ENCODE assay signal across 24 cellular contexts in the genomic region with DNA sequence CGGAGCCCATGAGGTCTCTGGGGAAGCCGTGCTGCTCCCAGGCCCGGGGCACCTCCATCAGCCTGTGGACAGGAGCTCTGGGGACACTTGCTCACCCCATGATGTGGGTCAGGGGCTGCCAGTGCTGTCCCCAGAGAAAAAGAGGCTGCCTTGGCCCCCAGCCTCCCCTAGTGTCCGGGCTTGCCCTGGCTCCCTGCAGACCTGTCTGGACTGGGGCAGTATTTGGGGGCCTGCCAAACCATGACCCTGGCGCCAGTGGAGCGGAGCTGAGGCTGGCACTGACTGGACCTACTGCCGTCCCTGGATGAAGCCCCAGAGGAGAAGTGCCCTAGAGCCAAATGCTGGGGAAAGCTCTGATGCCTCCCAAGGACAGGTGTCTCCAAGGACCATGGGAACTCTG. TPM values are rescaled to one million over a fixed set of nuclear protein-coding genes. Genes with fewer than 3 reads are reported as not detected.
DNase-seq lines count a peak whose midpoint lies in the region; ATAC-seq and TF ChIP-seq lines count a peak whose summit lies in the region.
"Had no signal": no experiment of that assay in that cellular context is flagged by ENCODE, and none has a peak within 500 bp of the region (broad histone marks: within the 10 kb centered on the region; RNA-seq: fewer than 3 reads in every experiment).

No MANE protein-coding gene starts in this region.

- H4K91ac ChIP-seq in neuronal stem cell (ENCODE audit: low read depth, low read length, poor library complexity): no peak overlapping the region

- intact Hi-C loops in adrenal gland (cut with DNase I): no loop called here

- H3K18ac ChIP-seq in neuronal stem cell (ENCODE audit: low read length): no peak overlapping the region

- ATAC-seq in stimulated activated naive CD8-positive, alpha-beta T cell treated with anti-CD3 and anti-CD28 coated beads, Interleukin-15, Interleukin-2, amounts not matched to agents 100 U/mL and 50 U/mL, for 24 hours: no peak
- ATAC-seq: activated CD4-positive, alpha-beta T cell treated with anti-CD3 and anti-CD28 coated beads for 36 hours; activated T-cell treated with anti-CD3 and anti-CD28 coated beads, Interleukin-2, amount 50 U/mL, for 72 hours; left lung; mucosa of descending colon had no signal

- H2BK5ac ChIP-seq in neuronal stem cell (ENCODE audit: low read length): no peak overlapping the region

- H3K79me1 ChIP-seq in neuronal stem cell (ENCODE audit: low read depth, low read length): peaks cover 6% of the 10 kb centered on the region

- H3K9ac ChIP-seq in neuronal stem cell (ENCODE audit: low read depth, low read length, poor library complexity): no peak overlapping the region
- H3K9ac ChIP-seq: KMS-11 had no signal

- H2BK12ac ChIP-seq in neuronal stem cell (ENCODE audit: low read length): no peak overlapping the region

- no peak overlapping the region for H3K4ac ChIP-seq in neuronal stem cell (ENCODE audit: low read length)

- no peak for TF ChIP-seq POLR2A in adrenal gland (IDR thresholded peaks at IDR 0.05)

- H3K4me2 ChIP-seq in neuronal stem cell (ENCODE audit: insufficient read depth, low read length, poor library complexity, severe bottlenecking): no peak overlapping the region
- H3K4me2 ChIP-seq: KMS-11 had no signal

- peak; percentile 60 to 81 (median 74) for DNase-seq in adrenal gland
- DNase-seq in globus pallidus (ENCODE audit: low spot score): peak; percentile 74
- peak in 47 of 49 donors; percentile 10 to 94 (median 53) for DNase-seq in substantia nigra (lab: John Stamatoyannopoulos, UW)
- DNase-seq in activated effector memory CD4-positive, alpha-beta T cell treated with anti-CD3 and anti-CD28 coated beads, Interleukin-2, amount 50 U/mL, for 16 hours: no peak
- DNase-seq in stimulated activated naive CD8-positive, alpha-beta T cell treated with anti-CD3 and anti-CD28 coated beads, Interleukin-15, Interleukin-2, amounts not matched to agents 100 U/mL and 50 U/mL, for 24 hours: no peak
- DNase-seq in neuronal stem cell (ENCODE audit: low spot score): no peak
- DNase-seq in NCI-H774 (lab: John Stamatoyannopoulos, UW): no peak
- DNase-seq: activated CD4-positive, alpha-beta T cell treated with anti-CD3 and anti-CD28 coated beads for 36 hours; activated T-cell treated with anti-CD3 and anti-CD28 coated beads, Interleukin-2, amount 50 U/mL, for 72 hours; CD4-positive, alpha-beta memory T cell; DMS53; esophagus squamous epithelium; NCI-H146; NCI-H226; stimulated activated CD4-positive, alpha-beta T cell treated with anti-CD3 and anti-CD28 coated beads, Interleukin-4, amount 100 ng/mL, for 24 hours; stimulated activated naive CD4-positive, alpha-beta T cell treated with Interleukin-2 at 50 U/mL for 16 hours; T-helper 1 cell; transverse colon had no signal

- no peak overlapping the region for H3K14ac ChIP-seq in neuronal stem cell (ENCODE audit: low read length)

- peaks cover 0 to 8% of the 10 kb centered on the region in 2 donors for H3K4me1 ChIP-seq in adrenal gland (replicated peaks in 1 of 2)
- peaks cover 0 to 2% of the 10 kb centered on the region in 2 donors for H3K4me1 ChIP-seq in neuronal stem cell (ENCODE audit: control insufficient read depth in 2 of 2, insufficient read depth in 1 of 2, low read depth in 1 of 2, low read length in 2 of 2)
- H3K4me1 ChIP-seq: HAP-1, left lung, SJSA1, transverse colon had no signal

- no peak overlapping the region for H2AFZ ChIP-seq in neuronal stem cell (ENCODE audit: low read length)

- no peak overlapping the region for H3K23ac ChIP-seq in neuronal stem cell (ENCODE audit: low read depth, low read length, poor library complexity)

- no peak overlapping the region for H3K4me3 ChIP-seq in adrenal gland
- no peak overlapping the region for H3K4me3 ChIP-seq in neuronal stem cell (ENCODE audit: low read length in 2 of 2)
- H3K4me3 ChIP-seq: esophagus squamous epithelium, HAP-1, left lung, mucosa of descending colon, SJSA1, transverse colon had no signal

- H3K36me3 ChIP-seq in adrenal gland (replicated peaks in 1 of 2) (peaks cover 0 to 45% of the 10 kb centered on the region in 2 donors), neuronal stem cell (replicated peaks in 1 of 2; ENCODE audit: control insufficient read depth in 2 of 2, insufficient read depth in 2 of 2, low read length in 2 of 2) (peaks cover 59 to 92% of the 10 kb centered on the region in 2 donors)

- no peak overlapping the region for H2AK5ac ChIP-seq in neuronal stem cell (ENCODE audit: low read depth, low read length)

- H2BK15ac ChIP-seq in neuronal stem cell (ENCODE audit: low read length): no peak overlapping the region

- TF ChIP-seq CTCF in adrenal gland (IDR thresholded peaks at IDR 0.05): no peak

- WGBS in adrenal gland, 4 donors: 33 to 66% (median 58%) methylated on average over 1 to 7 of the region's 7 CpGs
- no CpG with 5 or more reads among the region's 7 CpGs for WGBS in neuronal stem cell (ENCODE audit: extremely low coverage in 2 of 2, insufficient read length in 2 of 2, insufficient replicate concordance in 1 of 2), 2 donors

- no peaks in the 10 kb centered on the region for H3K27me3 ChIP-seq in adrenal gland
- H3K27me3 ChIP-seq in layer of hippocampus (ENCODE audit: control insufficient read depth, insufficient read depth, low read length): no peaks in the 10 kb centered on the region
- no peaks in the 10 kb centered on the region for H3K27me3 ChIP-seq in neuronal stem cell (ENCODE audit: control insufficient read depth in 3 of 3, insufficient read depth in 3 of 3, low read depth in 1 of 3, low read length in 3 of 3)
- H3K27me3 ChIP-seq: esophagus squamous epithelium, left lung, SJSA1, transverse colon had no signal

- no peak overlapping the region for H4K8ac ChIP-seq in neuronal stem cell (ENCODE audit: low read depth, low read length)

- H3K27ac ChIP-seq in adrenal gland (peak overlapping the region in 1 of 5 donors; percentile 17), layer of hippocampus (ENCODE audit: low read depth, low read length) (peak overlapping the region; percentile 62), substantia nigra (ENCODE audit: low read depth, low read length, poor library complexity, severe bottlenecking) (peak overlapping the region; percentile 67), neuronal stem cell (replicated peaks; ENCODE audit: low read length) (no peak overlapping the region)
- H3K27ac ChIP-seq: esophagus squamous epithelium, KMS-11, left lung, SJSA1, transverse colon had no signal

- no peak overlapping the region for H2BK120ac ChIP-seq in neuronal stem cell (ENCODE audit: low read depth, low read length)

- H3K9me3 ChIP-seq in adrenal gland (replicated peaks in 1 of 3): no peaks in the 10 kb centered on the region
- H3K9me3 ChIP-seq in neuronal stem cell (replicated peaks in 1 of 2; ENCODE audit: control insufficient read depth in 2 of 2, insufficient read depth in 1 of 2, low read depth in 1 of 2, low read length in 2 of 2): no peaks in the 10 kb centered on the region
- H3K9me3 ChIP-seq: esophagus squamous epithelium, HAP-1, left lung, mucosa of descending colon, SJSA1, transverse colon had no signal

RNA-seq across cellular contexts. Expression of a gene that starts 30.4 kb away (rescaled TPM):
- total RNA-seq in adrenal gland: 10 to 100 TPM; 16.8 to 78.9 (median 67.5) TPM
- polyA plus RNA-seq in adrenal gland: 10 to 100 TPM; 12.8 to 53.5 (median 15.9) TPM
- polyA plus RNA-seq in neuronal stem cell (2013, experiment 1 of 2): 102 TPM
- 99.9 TPM for polyA plus RNA-seq in neuronal stem cell (2013, experiment 2 of 2)

RNA-seq across cellular contexts. Expression of a gene that starts 31.6 kb away (rescaled TPM):
- 10 to 100 TPM; 50.6 to 88.2 (median 60.8) TPM for total RNA-seq in adrenal gland
- polyA plus RNA-seq in adrenal gland: 100 to 1,000 TPM in 2 of 3 donors, 10 to 100 TPM in 1; 58.3 to 218 (median 183) TPM
- polyA plus RNA-seq in neuronal stem cell (2013, experiment 1 of 2): 50.7 TPM
- 56.0 TPM for polyA plus RNA-seq in neuronal stem cell (2013, experiment 2 of 2)

RNA-seq across cellular contexts. Expression of a gene that starts 49.1 kb away (rescaled TPM):
- total RNA-seq in adrenal gland: 10 to 100 TPM in 5 of 8 donors, 1 to 10 TPM in 3; 2.4 to 17.9 (median 10.7) TPM
- 10 to 100 TPM in 2 of 3 donors, not detected in 1; 10.4 to 12.2 TPM for polyA plus RNA-seq in adrenal gland
- polyA plus RNA-seq in neuronal stem cell (2013, experiment 1 of 2): 136 TPM
- 129 TPM for polyA plus RNA-seq in neuronal stem cell (2013, experiment 2 of 2)
- total RNA-seq: CD4-positive, alpha-beta memory T cell; SJSA1 had no signal
- polyA plus RNA-seq: CD4-positive, alpha-beta memory T cell had no signal

RNA-seq across cellular contexts. Expression of a gene that starts 54.9 kb away (rescaled TPM):
- 10 to 100 TPM; 12.7 to 38.2 (median 23.7) TPM for total RNA-seq in adrenal gland
- 10 to 100 TPM in 2 of 3 donors, 1 to 10 TPM in 1; 8.2 to 20.7 (median 16.0) TPM for polyA plus RNA-seq in adrenal gland
- 35.6 TPM for polyA plus RNA-seq in neuronal stem cell (2013, experiment 1 of 2)
- 32.9 TPM for polyA plus RNA-seq in neuronal stem cell (2013, experiment 2 of 2)

Comparison
In these comparisons a context has a peak if more than half of its experiments do, and no peak if none do; other contexts are left out.
1. DNase-seq: peak in adrenal gland (7 of 7), globus pallidus (single experiment) and substantia nigra (47 of 49); none in activated effector memory CD4-positive, alpha-beta T cell treated with anti-CD3 and anti-CD28 coated beads, Interleukin-2, amount 50 U/mL, for 16 hours (single experiment), stimulated activated naive CD8-positive, alpha-beta T cell treated with anti-CD3 and anti-CD28 coated beads, Interleukin-15, Interleukin-2, amounts not matched to agents 100 U/mL and 50 U/mL, for 24 hours (single experiment), neuronal stem cell (single experiment) and NCI-H774 (single experiment).